12 cellular contexts compared by ENCODE assay signal in genomic region chr18:77098033-77098432, GRCh38. TPM values are rescaled to one million over a fixed set of nuclear protein-coding genes. Genes with fewer than 3 reads are reported as not detected.
DNase-seq lines count a peak whose midpoint lies in the region; TF ChIP-seq lines count a peak whose summit lies in the region.
"Had no signal": no experiment of that assay in that cellular context is flagged by ENCODE, and none has a peak within 500 bp of the region (broad histone marks: within the 10 kb centered on the region; RNA-seq: fewer than 3 reads in every experiment).

No MANE protein-coding gene starts in this region.

- TF ChIP-seq POLR2A in NB4 (IDR thresholded peaks at IDR 0.05; ENCODE audit: extremely low read depth, insufficient read length), result no peak
- no peak for TF ChIP-seq POLR2A in esophagus muscularis mucosa (IDR thresholded peaks at IDR 0.05; ENCODE audit: low read depth)
- no peak for TF ChIP-seq POLR2A in sigmoid colon (IDR thresholded peaks at IDR 0.05)

- TF ChIP-seq EP300 in esophagus muscularis mucosa (IDR thresholded peaks at IDR 0.05), result no peak
- TF ChIP-seq EP300 in sigmoid colon (IDR thresholded peaks at IDR 0.05), result no peak

- H3K27me3 ChIP-seq in esophagus muscularis mucosa, result no peaks in the 10 kb centered on the region
- H3K27me3 ChIP-seq in sigmoid colon, result no peaks in the 10 kb centered on the region
- H3K27me3 ChIP-seq in ascending aorta, result no peaks in the 10 kb centered on the region
- H3K27me3 ChIP-seq: SJSA1, suprapubic skin had no signal

- H3K4me3 ChIP-seq in NB4 (ENCODE audit: low read depth, low read length) (peak overlapping the region; percentile 38), esophagus muscularis mucosa (no peak overlapping the region), sigmoid colon (no peak overlapping the region), ascending aorta (peak overlapping the region in 1 of 2 donors; percentile 26)
- H3K4me3 ChIP-seq: SJSA1, suprapubic skin had no signal

- TF ChIP-seq CTCF in NB4 (IDR thresholded peaks at IDR 0.05; ENCODE audit: low read depth, low read length) (no peak), esophagus muscularis mucosa (IDR thresholded peaks at IDR 0.05) (no peak), sigmoid colon (IDR thresholded peaks at IDR 0.05) (no peak), ascending aorta (IDR thresholded peaks at IDR 0.05) (no peak), GM10266 (IDR thresholded peaks at IDR 0.05; ENCODE audit: control insufficient read depth, insufficient read depth, low read depth, missing control alignments) (no peak)

- H3K36me3 ChIP-seq in esophagus muscularis mucosa (no peaks in the 10 kb centered on the region), sigmoid colon (no peaks in the 10 kb centered on the region), ascending aorta (no peaks in the 10 kb centered on the region)
- H3K36me3 ChIP-seq: SJSA1 had no signal

- WGBS in esophagus muscularis mucosa, result 67% methylated on average over 2 of the region's 2 CpGs
- WGBS in sigmoid colon, 2 donors, result 80% methylated on average over 2 of the region's 2 CpGs

- H3K4me1 ChIP-seq in esophagus muscularis mucosa, result peaks cover 43 to 77% (median 67%) of the 10 kb centered on the region in 4 donors
- peaks cover 0 to 72% (median 53%) of the 10 kb centered on the region in 4 donors for H3K4me1 ChIP-seq in sigmoid colon
- H3K4me1 ChIP-seq in ascending aorta, result peaks cover 12 to 33% of the 10 kb centered on the region in 2 donors

- H3K9me3 ChIP-seq in esophagus muscularis mucosa (no peaks in the 10 kb centered on the region), sigmoid colon (no peaks in the 10 kb centered on the region), ascending aorta (no peaks in the 10 kb centered on the region)
- H3K9me3 ChIP-seq: SJSA1, suprapubic skin had no signal

- H3K27ac ChIP-seq in esophagus muscularis mucosa (replicated peaks in 1 of 4) (peak overlapping the region; percentile 20 to 49 (median 44)), sigmoid colon (peak overlapping the region in 3 of 4 donors; percentile 27 to 74 (median 65)), ascending aorta (peak overlapping the region in 1 of 2 donors; percentile 10)
- H3K27ac ChIP-seq: 22Rv1, KMS-11, SJSA1 had no signal

- intact Hi-C loops in esophagus muscularis mucosa (cut with DNase I) (no loop called here), sigmoid colon (cut with DNase I) (no loop called here), ascending aorta (cut with DNase I) (no loop called here)

- DNase-seq in DMS 273 (lab: John Stamatoyannopoulos, UW; ENCODE audit: unreplicated experiment) (peak; percentile 11), DMS 273 treated with DMSO at 0.1 percent for 48 hours (lab: John Stamatoyannopoulos, UW) (no peak), NB4 (ENCODE audit: low read depth) (peak; percentile 81), esophagus muscularis mucosa (ENCODE audit: extremely low spot score) (no peak), sigmoid colon (no peak), ascending aorta (ENCODE audit: low spot score in 2 of 2) (no peak), GM10266 (ENCODE audit: extremely low spot score) (no peak), putamen (ENCODE audit: low spot score) (no peak)

RNA-seq across cellular contexts. Expression of gene MBP, which starts 34.5 kb away (rescaled TPM):
- total RNA-seq in esophagus muscularis mucosa, result 10 to 100 TPM; 21.9 to 31.3 (median 27.3) TPM
- 10 to 100 TPM; 24.0 to 30.7 (median 27.4) TPM for total RNA-seq in sigmoid colon
- 10 to 100 TPM; 18.3 to 22.2 (median 20.6) TPM for polyA plus RNA-seq in sigmoid colon
- total RNA-seq in ascending aorta, result 8.1 TPM
- total RNA-seq: SJSA1 had no signal

Comparison
In these comparisons a context has a peak if more than half of its experiments do, and no peak if none do; other contexts are left out.
1. DNase-seq: peak in DMS 273 (single experiment) and NB4 (single experiment); none in DMS 273 treated with DMSO at 0.1 percent for 48 hours (single experiment), esophagus muscularis mucosa (single experiment), sigmoid colon (single experiment), ascending aorta (0 of 2), GM10266 (single experiment) and putamen (single experiment).